Comparison of ENCODE assay signal across 8 cellular contexts in genomic region chr3:142279965-142280590, GRCh38. TPM values are rescaled to one million over a fixed set of nuclear protein-coding genes. Genes with fewer than 3 reads are reported as not detected.
DNase-seq lines count a peak whose midpoint lies in the region; ATAC-seq and TF ChIP-seq lines count a peak whose summit lies in the region.

No MANE protein-coding gene starts in this region.

- no peak overlapping the region for H3K9ac ChIP-seq in smooth muscle cell (ENCODE audit: low read depth)

- no peaks in the 10 kb centered on the region for H3K27me3 ChIP-seq in smooth muscle cell (ENCODE audit: low read depth)

- H4K20me1 ChIP-seq in smooth muscle cell (ENCODE audit: low read depth): no peaks in the 10 kb centered on the region

- peak; percentile 55 for TF ChIP-seq CTCF in smooth muscle cell (IDR thresholded peaks at IDR 0.05; ENCODE audit: borderline replicate concordance, insufficient read depth, poor library complexity, severe bottlenecking)

- ATAC-seq in HG02610 (IDR thresholded peaks at IDR 0.05; ENCODE audit: unreplicated experiment): peak; percentile 87

- DNase-seq in activated T-cell treated with anti-CD3 and anti-CD28 coated beads for 24 hours (ENCODE audit: low read depth) (peak; percentile 35), NCI-H1105 treated with DMSO at 0.1 percent for 48 hours (lab: John Stamatoyannopoulos, UW) (peak; percentile 90), SIG-M5 (lab: John Stamatoyannopoulos, UW) (peak; percentile 7), astrocyte of the hippocampus (ENCODE audit: low read depth, low spot score) (peak; percentile 80), iPS DF 19.7 (ENCODE audit: low read depth, low spot score) (peak; percentile 65), smooth muscle cell (lab: John Stamatoyannopoulos, UW; ENCODE audit: unreplicated experiment) (no peak)
- no peak for DNase-seq in activated T-cell treated with anti-CD3 and anti-CD28 coated beads, Interleukin-2, amount 50 U/mL, for 1 hour

- no peaks in the 10 kb centered on the region for H3K79me2 ChIP-seq in smooth muscle cell (ENCODE audit: low read depth)

- WGBS in smooth muscle cell (ENCODE audit: low lambda C conversion rate): 22% methylated on average over 5 of the region's 5 CpGs

- no peak overlapping the region for H3K27ac ChIP-seq in smooth muscle cell (ENCODE audit: low read depth)

- no peak overlapping the region for H3K4me3 ChIP-seq in smooth muscle cell

- no peak overlapping the region for H2AFZ ChIP-seq in smooth muscle cell (ENCODE audit: low read depth)

- no peaks in the 10 kb centered on the region for H3F3A ChIP-seq in smooth muscle cell (ENCODE audit: low read depth)

- no peaks in the 10 kb centered on the region for H3K36me3 ChIP-seq in smooth muscle cell (ENCODE audit: low read depth)

- no peak overlapping the region for H3K4me2 ChIP-seq in smooth muscle cell

- no peaks in the 10 kb centered on the region for H3K4me1 ChIP-seq in smooth muscle cell (ENCODE audit: low read depth)

- no peaks in the 10 kb centered on the region for H3K9me3 ChIP-seq in smooth muscle cell (replicated peaks; ENCODE audit: low read depth)

RNA-seq across cellular contexts. Expression of gene GK5, which starts 54.7 kb away (rescaled TPM):
- 19.9 and 22.5 TPM in 2 replicates for total RNA-seq in smooth muscle cell
- 6.4 and 7.6 TPM in 2 replicates for polyA plus RNA-seq in smooth muscle cell

Comparison
In these comparisons a context has a peak if more than half of its experiments do, and no peak if none do; other contexts are left out.
1. DNase-seq: peak in activated T-cell treated with anti-CD3 and anti-CD28 coated beads for 24 hours (single experiment), NCI-H1105 treated with DMSO at 0.1 percent for 48 hours (single experiment), SIG-M5 (single experiment), astrocyte of the hippocampus (single experiment) and iPS DF 19.7 (single experiment); none in activated T-cell treated with anti-CD3 and anti-CD28 coated beads, Interleukin-2, amount 50 U/mL, for 1 hour (single experiment) and smooth muscle cell (single experiment).